In the genomic region with DNA sequence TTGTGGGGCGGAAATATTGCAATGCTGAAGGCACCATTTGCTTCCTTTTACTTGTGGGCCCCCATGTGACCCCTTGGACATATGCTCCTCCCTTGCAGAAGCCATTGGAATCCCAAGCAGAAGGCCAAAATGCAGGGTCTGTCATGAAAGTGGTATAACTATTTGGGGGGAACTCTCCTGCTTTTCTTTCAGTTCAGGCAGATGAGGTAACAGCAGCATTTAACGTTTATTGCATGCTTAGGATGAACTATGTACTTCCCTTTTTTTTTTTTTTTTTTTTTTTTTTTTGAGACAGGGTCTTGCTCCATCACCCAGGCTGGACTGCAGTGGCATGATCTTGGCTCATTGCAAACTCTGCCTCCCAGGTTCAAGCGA, we compare ENCODE assay signal across 16 cellular contexts. TPM values are rescaled to one million over a fixed set of nuclear protein-coding genes. Genes with fewer than 3 reads are reported as not detected.
"Had no signal": no experiment of that assay in that cellular context is flagged by ENCODE, and none has a peak within 500 bp of the region (broad histone marks: within the 10 kb centered on the region; RNA-seq: fewer than 3 reads in every experiment).

No MANE protein-coding gene starts in this region.

- DNase-seq: activated gamma-delta T cell; activated T-cell treated with anti-CD3 and anti-CD28 coated beads, Interleukin-2, amount 50 U/mL, for 48 hours; brain microvascular endothelial cell; effector memory CD8-positive, alpha-beta T cell; erythroblast; hippocampal formation; left ventricle myocardium superior; retina; stimulated activated CD4-positive, alpha-beta T cell treated with anti-CD3 and anti-CD28 coated beads, Interleukin-4, amount 100 ng/mL, for 1 hour; stimulated activated CD8-positive, alpha-beta memory T cell treated with anti-CD3 and anti-CD28 coated beads, Interleukin-4, amount 100 ng/mL, for 48 hours; stimulated activated naive CD8-positive, alpha-beta T cell treated with anti-CD3 and anti-CD28 coated beads, Interleukin-15, Interleukin-2, amounts not matched to agents 100 U/mL and 50 U/mL, for 24 hours; upper lobe of left lung had no signal

- H3K27ac ChIP-seq: brain microvascular endothelial cell, suprapubic skin, upper lobe of left lung had no signal

- H3K4me3 ChIP-seq: suprapubic skin, upper lobe of left lung had no signal

- H3K27me3 ChIP-seq: brain microvascular endothelial cell, suprapubic skin, upper lobe of left lung had no signal

- H3K9me3 ChIP-seq: upper lobe of left lung had no signal

- H3K4me1 ChIP-seq: suprapubic skin, upper lobe of left lung had no signal

- H3K36me3 ChIP-seq: brain microvascular endothelial cell, suprapubic skin, upper lobe of left lung had no signal

RNA-seq across cellular contexts. Expression of gene FOXI1, which starts 7.8 kb away (rescaled TPM):
- total RNA-seq: glomerular endothelial cell, kidney epithelial cell, left ventricle myocardium superior had no signal
- polyA plus RNA-seq: neural cell had no signal
